8 cellular contexts compared by ENCODE assay signal in genomic region chr1:155061381-155062150, GRCh38. TPM values are rescaled to one million over a fixed set of nuclear protein-coding genes. Genes with fewer than 3 reads are reported as not detected.
A peak's percentile ranks its signal among the peaks of the same experiment; 100 is the strongest.
DNase-seq lines count a peak whose midpoint lies in the region; ATAC-seq and TF ChIP-seq lines count a peak whose summit lies in the region.

No MANE protein-coding gene starts in this region.

- dilution Hi-C loops in mammary epithelial cell (cut with HindIII; ENCODE audit: low sequenced_read_pairs), result loop anchor here (5.0 kb wide), 3 partner anchors 39 to 104 kb away; partner anchors contain the start of genes PBXIP1 and SLC50A1

- H4K20me1 ChIP-seq in mammary epithelial cell (ENCODE audit: insufficient read depth, low read length), result peaks cover 2% of the 10 kb centered on the region

- peaks cover 12% of the 10 kb centered on the region for H3K36me3 ChIP-seq in mammary epithelial cell (ENCODE audit: insufficient read depth, low read length)
- H3K36me3 ChIP-seq in kidney epithelial cell (ENCODE audit: control insufficient read depth, insufficient read depth, low read length), result peaks cover 1% of the 10 kb centered on the region

- H3K4me1 ChIP-seq in mammary epithelial cell (ENCODE audit: insufficient read depth, low read length), result peaks cover 23% of the 10 kb centered on the region

- ATAC-seq in HG03175 (IDR thresholded peaks at IDR 0.05; ENCODE audit: unreplicated experiment) (peak; percentile 48), GM21367 (IDR thresholded peaks at IDR 0.05; ENCODE audit: unreplicated experiment) (no peak)

- no peak overlapping the region for H3K4me2 ChIP-seq in mammary epithelial cell (ENCODE audit: insufficient read depth, low read depth, low read length)

- 56% methylated on average over 5 of the region's 21 CpGs for whole genome bisulfite sequencing in mammary epithelial cell (ENCODE audit: low coverage, missing lambda C conversion rate)

- peaks cover 13% of the 10 kb centered on the region for H3K79me2 ChIP-seq in mammary epithelial cell (ENCODE audit: insufficient read depth, low read length)

- BruUV-seq in mammary epithelial cell (replicated peaks; lab: Mats Ljungman, UMichigan), result no TSS peak

- no peaks in the 10 kb centered on the region for H3K9me3 ChIP-seq in mammary epithelial cell (replicated peaks; ENCODE audit: insufficient read depth, low read length)

- no peaks in the 10 kb centered on the region for H3K27me3 ChIP-seq in mammary epithelial cell (ENCODE audit: insufficient read depth, low read length)
- no peaks in the 10 kb centered on the region for H3K27me3 ChIP-seq in kidney epithelial cell (ENCODE audit: control insufficient read depth, insufficient read depth, low read length)

- intact Hi-C loops in mammary epithelial cell (cut with micrococcal nuclease), result loop anchor here (1.0 kb wide), 7 partner anchors 16 to 391 kb away; partner anchors contain the start of gene PYGO2

- no peak overlapping the region for H3K9ac ChIP-seq in mammary epithelial cell (ENCODE audit: insufficient read depth, low read length)

- DNase-seq in GM03348 (ENCODE audit: low spot score), result peak; percentile 90
- peak; percentile 60 to 81 for DNase-seq in NCI-H446 (lab: John Stamatoyannopoulos, UW)
- peak; percentile 80 to 98 (median 92) for DNase-seq in activated CD4-positive, CD25-positive, alpha-beta regulatory T cell (lab: John Stamatoyannopoulos, UW)
- DNase-seq in mammary epithelial cell, result peak; percentile 76
- DNase-seq in kidney epithelial cell (ENCODE audit: low read depth), result no peak
- DNase-seq in stimulated activated CD4-positive, alpha-beta T cell treated with anti-CD3 and anti-CD28 coated beads, Interleukin-2, amount 100 ng/mL, for 24 hours, result peak; percentile 98 to 99

- H3K27ac ChIP-seq in mammary epithelial cell (ENCODE audit: insufficient read depth, low read depth, low read length), result no peak overlapping the region

- CTCF ChIA-PET in mammary epithelial cell (lab: Charles Lee; ENCODE audit: low non-redundant PET), result interaction anchor here (0.6 to 0.8 kb wide), 6 partner anchors 10 to 125 kb away, joined by 3 to 16 read pairs (median 4); partner anchors contain the start of genes ADAM15, KRTCAP2, PBXIP1 and PMVK

- H2AFZ ChIP-seq in mammary epithelial cell (ENCODE audit: low read depth, low read length), result no peak overlapping the region

- TF ChIP-seq CTCF in mammary epithelial cell (conservative IDR thresholded peaks at IDR 0.05 in 1 of 2, IDR thresholded peaks at IDR 0.05 in 1 of 2; ENCODE audit: extremely low read depth in 1 of 2, insufficient read depth in 1 of 2, low read depth in 1 of 2, low read length in 2 of 2) (peak; percentile 98), kidney epithelial cell (IDR thresholded peaks at IDR 0.05; ENCODE audit: insufficient read depth, low read length, poor library complexity, severe bottlenecking) (peak; percentile 99)

- in situ Hi-C loops in mammary epithelial cell (cut with MboI; ENCODE audit: low sequenced_read_pairs in 2 of 2), result loop anchor here in 1 of 2 donors (5.0 to 10.0 kb wide), 2 partner anchors 94 to 507 kb away; partner anchors contain the start of gene UBE2Q1

- H3K4me3 ChIP-seq in mammary epithelial cell (replicated peaks in 1 of 3; ENCODE audit: insufficient read depth in 1 of 3, low read depth in 2 of 3, low read length in 3 of 3), result no peak overlapping the region
- no peak overlapping the region for H3K4me3 ChIP-seq in kidney epithelial cell (ENCODE audit: low read depth, low read length)

RNA-seq across cellular contexts. Expression of gene EFNA4, which starts 2.0 kb away (rescaled TPM):
- total RNA-seq in mammary epithelial cell (1 to 10 TPM; 5.0 to 5.8 TPM), kidney epithelial cell (16.8 and 19.9 TPM in 2 replicates)
- polyA plus RNA-seq in mammary epithelial cell, result 8.4 TPM
- 6.8 TPM for polyA minus RNA-seq in mammary epithelial cell

RNA-seq across cellular contexts. Expression of gene ADAM15, which starts 10.4 kb away (rescaled TPM):
- total RNA-seq in mammary epithelial cell (100 to 1,000 TPM; 111 to 127 TPM), kidney epithelial cell (186 and 209 TPM in 2 replicates)
- 129 TPM for polyA plus RNA-seq in mammary epithelial cell
- 284 TPM for polyA minus RNA-seq in mammary epithelial cell

RNA-seq across cellular contexts. Expression of gene EFNA3, which starts 17.1 kb away (rescaled TPM):
- 1 to 10 TPM; 2.2 to 4.0 TPM for total RNA-seq in mammary epithelial cell
- polyA plus RNA-seq in mammary epithelial cell, result 3.7 TPM
- 4.2 TPM for polyA minus RNA-seq in mammary epithelial cell
- 1.6 and 1.7 TPM in 2 replicates for total RNA-seq in kidney epithelial cell

RNA-seq across cellular contexts. Expression of gene DCST1, which starts 27.9 kb away (rescaled TPM):
- total RNA-seq in mammary epithelial cell (not detected), kidney epithelial cell (not detected in 2 replicates)
- not detected for polyA plus RNA-seq in mammary epithelial cell
- polyA minus RNA-seq in mammary epithelial cell, result not detected

RNA-seq across cellular contexts. Expression of gene DCST2, which starts 28.0 kb away (rescaled TPM):
- total RNA-seq in mammary epithelial cell (under 1 TPM; 0.33 to 0.66 TPM), kidney epithelial cell (0.27 TPM in 1 of 2 replicates, not detected in the other)
- 0.15 TPM for polyA plus RNA-seq in mammary epithelial cell
- not detected for polyA minus RNA-seq in mammary epithelial cell
